ENCODE assay signal across 9 cellular contexts in the genomic region with DNA sequence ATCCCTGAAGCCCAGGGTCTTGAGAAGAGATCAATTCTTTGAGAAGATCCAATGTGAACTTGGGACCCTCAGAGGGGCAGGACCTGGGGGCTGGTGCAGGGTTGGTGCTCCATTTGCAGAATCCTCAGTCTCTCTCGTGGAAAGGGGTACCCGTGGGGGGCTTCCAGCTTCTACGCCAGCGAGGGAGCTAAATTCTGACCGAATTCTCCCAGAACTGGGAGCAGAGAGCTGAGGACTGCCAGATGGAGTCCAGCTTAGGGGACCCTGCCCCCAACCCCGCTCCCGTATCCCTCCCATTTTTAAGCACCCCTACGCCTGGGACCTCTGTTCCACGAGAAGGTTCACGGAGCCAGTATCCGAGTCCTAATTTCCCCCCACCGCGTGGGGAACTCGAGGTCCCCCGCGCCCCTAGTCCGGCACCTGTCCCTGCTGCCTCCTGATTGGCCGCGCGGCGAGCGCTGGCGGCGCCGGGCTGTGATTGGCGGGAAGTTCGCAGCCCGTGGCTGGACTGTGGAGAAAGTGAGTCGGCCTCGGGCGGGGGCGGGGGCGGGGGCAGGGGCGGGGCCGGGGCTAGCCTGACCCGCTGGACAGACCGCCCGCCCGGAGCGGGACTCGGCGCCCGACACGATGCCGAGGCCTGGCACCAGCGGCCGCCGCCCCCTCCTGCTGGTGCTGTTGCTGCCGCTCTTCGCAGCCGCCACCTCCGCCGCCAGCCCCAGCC. TPM values are rescaled to one million over a fixed set of nuclear protein-coding genes. Genes with fewer than 3 reads are reported as not detected.
A peak's percentile ranks its signal among the peaks of the same experiment; 100 is the strongest.
DNase-seq lines count a peak whose midpoint lies in the region; ATAC-seq and TF ChIP-seq lines count a peak whose summit lies in the region.
"Had no signal": no experiment of that assay in that cellular context is flagged by ENCODE, and none has a peak within 500 bp of the region (broad histone marks: within the 10 kb centered on the region; RNA-seq: fewer than 3 reads in every experiment).

No MANE protein-coding gene starts in this region.

- H3K4me1 ChIP-seq in heart left ventricle = peaks cover 0 to 52% (median 39%) of the 10 kb centered on the region in 12 donors

- TF ChIP-seq CTCF in heart left ventricle (IDR thresholded peaks at IDR 0.05) = no peak

- DNase-seq in NCI-H748 (lab: John Stamatoyannopoulos, UW; ENCODE audit: unreplicated experiment) (peak; percentile 26), NCI-H748 treated with DMSO at 0.1 percent for 48 hours (lab: John Stamatoyannopoulos, UW) (no peak), T1000 (lab: John Stamatoyannopoulos, UW) (peak; percentile 64), heart left ventricle (peak; percentile 67 to 85 (median 74)), GM19238 (ENCODE audit: insufficient read length, low spot score) (no peak), GDM1 (lab: John Stamatoyannopoulos, UW) (no peak)
- no peak for DNase-seq in stimulated activated naive B cell treated with anti-CD40 and anti-IgM and Interleukin-4, amounts not matched to agents 10 μg/mL and 1 μg/mL and 100 μg/mL, for 72 hours
- DNase-seq: DND-41 had no signal

- no peaks in the 10 kb centered on the region for H3K9me3 ChIP-seq in heart left ventricle

- ATAC-seq in heart left ventricle (peak in 3 of 4 donors; percentile 20 to 44 (median 42)), GM18517 (IDR thresholded peaks at IDR 0.05; ENCODE audit: unreplicated experiment) (no peak)
- ATAC-seq in stimulated activated naive B cell treated with anti-CD40 and anti-IgM and Interleukin-4, amounts not matched to agents 10 μg/mL and 1 μg/mL and 100 μg/mL, for 72 hours (replicated peaks) = peak in 1 of 2 donors; percentile 7

- H3K27ac Mint-ChIP-seq in stimulated activated naive B cell treated with anti-CD40 and anti-IgM and Interleukin-4, amounts not matched to agents 10 μg/mL and 1 μg/mL and 100 μg/mL, for 72 hours = no peak overlapping the region

- peaks cover 40 to 63% of the 10 kb centered on the region in 2 donors for H3K27me3 Mint-ChIP-seq in stimulated activated naive B cell treated with anti-CD40 and anti-IgM and Interleukin-4, amounts not matched to agents 10 μg/mL and 1 μg/mL and 100 μg/mL, for 72 hours

- peaks cover 0 to 2% of the 10 kb centered on the region in 2 donors for H3K9me3 Mint-ChIP-seq in stimulated activated naive B cell treated with anti-CD40 and anti-IgM and Interleukin-4, amounts not matched to agents 10 μg/mL and 1 μg/mL and 100 μg/mL, for 72 hours

- H3K4me3 ChIP-seq in heart left ventricle = peak overlapping the region in 11 of 12 donors; percentile 9 to 96 (median 40)

- TF ChIP-seq POLR2A in heart left ventricle (IDR thresholded peaks at IDR 0.05) = no peak

- peaks cover 9 to 59% (median 20%) of the 10 kb centered on the region in 9 donors for H3K27me3 ChIP-seq in heart left ventricle

- peaks cover 3 to 4% of the 10 kb centered on the region in 2 donors for H3K36me3 Mint-ChIP-seq in stimulated activated naive B cell treated with anti-CD40 and anti-IgM and Interleukin-4, amounts not matched to agents 10 μg/mL and 1 μg/mL and 100 μg/mL, for 72 hours

- H3K27ac ChIP-seq in heart left ventricle = no peak overlapping the region

- H3K4me3 Mint-ChIP-seq in stimulated activated naive B cell treated with anti-CD40 and anti-IgM and Interleukin-4, amounts not matched to agents 10 μg/mL and 1 μg/mL and 100 μg/mL, for 72 hours = peak overlapping the region; percentile 52 to 60

- peaks cover 25 to 56% of the 10 kb centered on the region in 2 donors for H3K4me1 Mint-ChIP-seq in stimulated activated naive B cell treated with anti-CD40 and anti-IgM and Interleukin-4, amounts not matched to agents 10 μg/mL and 1 μg/mL and 100 μg/mL, for 72 hours

- WGBS in heart left ventricle, 4 donors = 6 to 20% (median 9%) methylated on average over 19 to 53 of the region's 53 CpGs

- H3K36me3 ChIP-seq in heart left ventricle = no peaks in the 10 kb centered on the region

- intact Hi-C loops in heart left ventricle (cut with DNase I) = loop anchor here in 8 of 10 donors (5.0 to 10.0 kb wide), 7 partner anchors 49 to 292 kb away; a partner anchor contains a TSS

RNA-seq across cellular contexts. Expression of a gene that starts 4.4 kb away (rescaled TPM):
- total RNA-seq in heart left ventricle = 100 to 1,000 TPM; 101 to 319 (median 212) TPM
- 100 to 1,000 TPM in 1 of 2 donors, 10 to 100 TPM in 1; 95.0 to 121 TPM for polyA plus RNA-seq in heart left ventricle

RNA-seq across cellular contexts. Expression of a gene that starts 20.1 kb away (rescaled TPM):
- total RNA-seq in heart left ventricle = 10 to 100 TPM; 16.4 to 52.8 (median 18.4) TPM
- polyA plus RNA-seq in heart left ventricle = 10 to 100 TPM; 23.2 to 37.0 TPM

Comparison
In these comparisons a context has a peak if more than half of its experiments do, and no peak if none do; other contexts are left out.
1. DNase-seq: peak in NCI-H748 (single experiment), T1000 (single experiment) and heart left ventricle (5 of 5); none in NCI-H748 treated with DMSO at 0.1 percent for 48 hours (single experiment), stimulated activated naive B cell treated with anti-CD40 and anti-IgM and Interleukin-4, amounts not matched to agents 10 μg/mL and 1 μg/mL and 100 μg/mL, for 72 hours (single experiment), GM19238 (single experiment) and GDM1 (single experiment).